25 cellular contexts compared by ENCODE assay signal in the genomic region with DNA sequence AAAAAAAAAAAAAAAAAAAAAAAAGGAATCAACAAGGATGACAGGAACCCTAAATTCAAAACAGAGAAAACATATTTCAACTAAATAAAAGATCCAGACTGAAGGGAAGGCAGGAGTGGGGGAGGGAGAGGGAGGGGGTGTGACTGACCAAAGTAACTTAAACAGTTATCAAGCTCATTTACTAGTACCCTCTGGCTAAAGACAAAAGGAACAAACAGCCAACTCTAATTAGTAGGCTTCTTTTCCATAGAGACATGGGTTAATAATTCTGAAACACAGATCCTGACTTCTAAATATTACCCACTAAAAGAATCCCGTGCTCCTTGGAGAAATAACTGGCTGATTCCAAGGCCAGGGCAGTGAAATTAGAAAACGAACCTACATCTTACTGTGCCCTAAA. TPM values are rescaled to one million over a fixed set of nuclear protein-coding genes. Genes with fewer than 3 reads are reported as not detected.
DNase-seq lines count a peak whose midpoint lies in the region; ATAC-seq, FAIRE-seq and TF ChIP-seq lines count a peak whose summit lies in the region.
"Had no signal": no experiment of that assay in that cellular context is flagged by ENCODE, and none has a peak within 500 bp of the region (broad histone marks: within the 10 kb centered on the region; RNA-seq: fewer than 3 reads in every experiment).

No MANE protein-coding gene starts in this region.

- no peaks in the 10 kb centered on the region for H3K9me3 Mint-ChIP-seq in stimulated activated naive CD8-positive, alpha-beta T cell treated with anti-CD3 and anti-CD28 coated beads, Interleukin-15, Interleukin-2, amounts not matched to agents 100 ng/mL and 50 ng/mL, for 24 hours
- H3K9me3 Mint-ChIP-seq in activated CD8-positive, alpha-beta memory T cell treated with anti-CD3 and anti-CD28 coated beads, Interleukin-2, amount 10 ng/mL, durations not matched to agents 7 days and 5 days (ENCODE audit: low read depth) = no peaks in the 10 kb centered on the region

- no peak overlapping the region for H3K4me3 ChIP-seq in K562
- H3K4me3 ChIP-seq in neutrophil (ENCODE audit: low read depth in 1 of 2, low read length in 1 of 2) = no peak overlapping the region
- no peak overlapping the region for H3K4me3 ChIP-seq in PC-3 (ENCODE audit: low read length)
- H3K4me3 ChIP-seq: A549, BLaER1, GM23248, HAP-1, MG63 had no signal

- TF ChIP-seq POLR2A in K562 (conservative IDR thresholded peaks at IDR 0.05) = no peak

- TF ChIP-seq CTCF in K562 (IDR thresholded peaks at IDR 0.05 in 2 of 3, conservative IDR thresholded peaks at IDR 0.05 in 1 of 3; ENCODE audit: insufficient read depth in 2 of 3, low read depth in 1 of 3, low read length in 3 of 3) (no peak), neutrophil (IDR thresholded peaks at IDR 0.05) (no peak), PC-3 (conservative IDR thresholded peaks at IDR 0.05; ENCODE audit: low read depth, low read length) (no peak)

- in situ Hi-C loops in K562 (cut with MboI) = no loop called here

- H3F3A ChIP-seq in PC-3 (ENCODE audit: low read length, unreplicated experiment) = no peaks in the 10 kb centered on the region

- H2AFZ ChIP-seq in K562 (ENCODE audit: low read depth, low read length) (no peak overlapping the region), PC-3 (ENCODE audit: low read length) (no peak overlapping the region)
- H2AFZ ChIP-seq: GM23248 had no signal

- no peak for TF ChIP-seq EP300 in K562 (IDR thresholded peaks at IDR 0.05; ENCODE audit: low read length)

- CTCF ChIA-PET in K562 (lab: Yijun Ruan, JAX; ENCODE audit: low intra/inter-chr PET ratio) = no interaction called here
- CTCF ChIA-PET in PC-3 (lab: Charles Lee) = no interaction called here
- CTCF ChIA-PET in activated CD8-positive, alpha-beta memory T cell treated with anti-CD3 and anti-CD28 coated beads, Interleukin-2, amount 10 ng/mL, durations not matched to agents 7 days and 5 days (lab: Charles Lee) = no interaction called here

- no peak overlapping the region for H3K4me2 ChIP-seq in K562 (ENCODE audit: insufficient read depth, low read length)
- H3K4me2 ChIP-seq in PC-3 (ENCODE audit: low read length) = no peak overlapping the region
- H3K4me2 ChIP-seq: A549, BLaER1 had no signal

- H3K4me1 ChIP-seq in K562 (replicated peaks in 1 of 2; ENCODE audit: control insufficient read depth in 2 of 2, insufficient read depth in 2 of 2, low read length in 2 of 2) (peaks cover 14 to 28% of the 10 kb centered on the region in 2 experiments; a peak in 4 of 5 replicates), neutrophil (ENCODE audit: control insufficient read depth in 1 of 2, insufficient read depth in 1 of 2, low read depth in 1 of 2, low read length in 1 of 2) (peaks cover 15 to 26% of the 10 kb centered on the region in 2 experiments), PC-3 (ENCODE audit: insufficient read depth, low read length) (peaks cover 13% of the 10 kb centered on the region)

- no peaks in the 10 kb centered on the region for H3K27me3 Mint-ChIP-seq in stimulated activated naive CD8-positive, alpha-beta T cell treated with anti-CD3 and anti-CD28 coated beads, Interleukin-15, Interleukin-2, amounts not matched to agents 100 ng/mL and 50 ng/mL, for 24 hours
- no peaks in the 10 kb centered on the region for H3K27me3 Mint-ChIP-seq in activated CD8-positive, alpha-beta memory T cell treated with anti-CD3 and anti-CD28 coated beads, Interleukin-2, amount 10 ng/mL, durations not matched to agents 7 days and 5 days

- H3K36me3 ChIP-seq in K562 (ENCODE audit: control insufficient read depth, insufficient read depth, low read length) = peaks cover 40% of the 10 kb centered on the region
- H3K36me3 ChIP-seq in neutrophil = peaks cover 18% of the 10 kb centered on the region
- peaks cover 22% of the 10 kb centered on the region for H3K36me3 ChIP-seq in PC-3 (ENCODE audit: low read depth, low read length)

- H4K20me1 ChIP-seq in K562 (replicated peaks; ENCODE audit: control insufficient read depth, insufficient read depth, low read length) (peaks cover 24% of the 10 kb centered on the region; the same call in 1 of the 2 replicates), PC-3 (ENCODE audit: low read length) (0 out of 2 replicates have a peak, but pooled peaks cover 9% of the 10 kb centered on the region)

- no peak for FAIRE-seq in K562 (lab: Jason Lieb, UNC)
- FAIRE-seq: A549, RCC 7860 had no signal

- WGBS in K562 (ENCODE audit: insufficient coverage, low coverage, missing lambda C conversion rate) = 36% methylated on average over 2 of the region's 2 CpGs

- no TSS peak for BruUV-seq in K562 (replicated peaks; lab: Mats Ljungman, UMichigan)
- no TSS peak for BruUV-seq in PC-3 (replicated peaks; lab: Mats Ljungman, UMichigan)

- no peaks in the 10 kb centered on the region for H3K9me1 ChIP-seq in K562 (ENCODE audit: control insufficient read depth, insufficient read depth, low read length)

- intact Hi-C loops in K562 (cut with micrococcal nuclease) = no loop called here
- intact Hi-C loops in PC-3 (cut with micrococcal nuclease) = no loop called here
- intact Hi-C loops in sciatic nerve (cut with DNase I) = no loop called here

- DNase-seq in stimulated activated naive CD8-positive, alpha-beta T cell treated with anti-CD3 and anti-CD28 coated beads, Interleukin-15, Interleukin-2, amounts not matched to agents 100 U/mL and 50 U/mL, for 24 hours = no peak
- DNase-seq in K562 (ENCODE audit: extremely low read depth in 1 of 4, low spot score in 3 of 4) (no peak), PC-3 (no peak), sciatic nerve (ENCODE audit: low spot score) (no peak)
- no peak for DNase-seq in activated CD8-positive, alpha-beta memory T cell treated with anti-CD3 and anti-CD28 coated beads, Interleukin-2, amount 10 ng/mL, durations not matched to agents 7 days and 5 days
- DNase-seq: GDM1; GM23248; Karpas-422; MG63; NCI-H1048; NCI-H1436 treated with DMSO at 0.1 percent for 48 hours; NCI-H2029 treated with DMSO at 0.1 percent for 48 hours; NCI-H510A; NCI-H748 treated with DMSO at 0.1 percent for 48 hours; NK-92 treated with Interleukin-12 subunit alpha and Interleukin-12 subunit beta, amount 100 ng/mL, for 24 hours had no signal

- ATAC-seq in stimulated activated naive CD8-positive, alpha-beta T cell treated with anti-CD3 and anti-CD28 coated beads, Interleukin-15, Interleukin-2, amounts not matched to agents 100 U/mL and 50 U/mL, for 24 hours = no peak
- ATAC-seq in K562 = 0 out of 3 replicates have a peak, but pooled peaks have one; percentile 29
- no peak for ATAC-seq in PC-3
- ATAC-seq in activated CD8-positive, alpha-beta memory T cell treated with anti-CD3 and anti-CD28 coated beads, Interleukin-2, amount 10 ng/mL, durations not matched to agents 7 days and 5 days = no peak
- no peak for ATAC-seq in sciatic nerve
- ATAC-seq: A549, Right ventricle myocardium inferior had no signal

- peaks cover 22% of the 10 kb centered on the region for H3K36me3 Mint-ChIP-seq in stimulated activated naive CD8-positive, alpha-beta T cell treated with anti-CD3 and anti-CD28 coated beads, Interleukin-15, Interleukin-2, amounts not matched to agents 100 ng/mL and 50 ng/mL, for 24 hours (ENCODE audit: low read depth)
- peaks cover 22% of the 10 kb centered on the region for H3K36me3 Mint-ChIP-seq in activated CD8-positive, alpha-beta memory T cell treated with anti-CD3 and anti-CD28 coated beads, Interleukin-2, amount 10 ng/mL, durations not matched to agents 7 days and 5 days

- POLR2A ChIA-PET in K562 (lab: Yijun Ruan, JAX) = interaction anchor here (0.7 to 1.0 kb wide), 2 partner anchors 10 to 13 kb away, joined by 3 read pairs; no protein-coding TSS in a partner anchor
- POLR2A ChIA-PET in PC-3 (lab: Charles Lee; ENCODE audit: unreplicated experiment) = no interaction called here

- peaks cover 89% of the 10 kb centered on the region for H3K79me2 ChIP-seq in K562 (ENCODE audit: control insufficient read depth, insufficient read depth, low read length)
- H3K79me2 ChIP-seq in PC-3 (ENCODE audit: low read length) = peaks cover 72% of the 10 kb centered on the region

- H3K27ac Mint-ChIP-seq in stimulated activated naive CD8-positive, alpha-beta T cell treated with anti-CD3 and anti-CD28 coated beads, Interleukin-15, Interleukin-2, amounts not matched to agents 100 ng/mL and 50 ng/mL, for 24 hours = peak overlapping the region; percentile 38
- no peak overlapping the region for H3K27ac Mint-ChIP-seq in activated CD8-positive, alpha-beta memory T cell treated with anti-CD3 and anti-CD28 coated beads, Interleukin-2, amount 10 ng/mL, durations not matched to agents 7 days and 5 days

- H3K27ac ChIP-seq in K562 (ENCODE audit: extremely low read depth, low read depth, low read length) = no peak overlapping the region
- peak overlapping the region; percentile 78 for H3K27ac ChIP-seq in neutrophil
- no peak overlapping the region for H3K27ac ChIP-seq in PC-3 (ENCODE audit: low read length)
- H3K27ac ChIP-seq: A549, BLaER1, GM23248 had no signal

- H3K9ac ChIP-seq in K562 (ENCODE audit: insufficient read depth in 1 of 2, low read depth in 2 of 2, low read length in 2 of 2) (no peak overlapping the region), PC-3 (ENCODE audit: low read length) (no peak overlapping the region)
- H3K9ac ChIP-seq: BLaER1, GM23248 had no signal

- no peak overlapping the region for H3K4me3 Mint-ChIP-seq in stimulated activated naive CD8-positive, alpha-beta T cell treated with anti-CD3 and anti-CD28 coated beads, Interleukin-15, Interleukin-2, amounts not matched to agents 100 ng/mL and 50 ng/mL, for 24 hours
- no peak overlapping the region for H3K4me3 Mint-ChIP-seq in activated CD8-positive, alpha-beta memory T cell treated with anti-CD3 and anti-CD28 coated beads, Interleukin-2, amount 10 ng/mL, durations not matched to agents 7 days and 5 days

- H3K4me1 Mint-ChIP-seq in stimulated activated naive CD8-positive, alpha-beta T cell treated with anti-CD3 and anti-CD28 coated beads, Interleukin-15, Interleukin-2, amounts not matched to agents 100 ng/mL and 50 ng/mL, for 24 hours (ENCODE audit: low read depth) = peaks cover 54% of the 10 kb centered on the region
- H3K4me1 Mint-ChIP-seq in activated CD8-positive, alpha-beta memory T cell treated with anti-CD3 and anti-CD28 coated beads, Interleukin-2, amount 10 ng/mL, durations not matched to agents 7 days and 5 days = peaks cover 31% of the 10 kb centered on the region

- H3K27me3 ChIP-seq in K562 (ENCODE audit: control insufficient read depth in 2 of 2, insufficient read depth in 2 of 2, low read length in 2 of 2) = no peaks in the 10 kb centered on the region
- no peaks in the 10 kb centered on the region for H3K27me3 ChIP-seq in neutrophil
- no peaks in the 10 kb centered on the region for H3K27me3 ChIP-seq in PC-3 (ENCODE audit: low read length)
- H3K27me3 ChIP-seq: BLaER1, MG63 had no signal

- no peak for TF ChIP-seq RAD21 in K562 (CRISPR knock-in tag; conservative IDR thresholded peaks at IDR 0.05 in 1 of 2, IDR thresholded peaks at IDR 0.05 in 1 of 2)

- no peaks in the 10 kb centered on the region for H3K9me2 ChIP-seq in PC-3 (replicated peaks; ENCODE audit: low read length)

- H3K9me3 ChIP-seq in K562 (replicated peaks; ENCODE audit: control insufficient read depth, insufficient read depth, low read depth, low read length) (no peaks in the 10 kb centered on the region), neutrophil (no peaks in the 10 kb centered on the region), PC-3 (ENCODE audit: low read length) (no peaks in the 10 kb centered on the region)
- H3K9me3 ChIP-seq: A549, BLaER1, HAP-1, MG63 had no signal

RNA-seq across cellular contexts. Expression of a gene that starts 23.8 kb away (rescaled TPM):
- total RNA-seq in K562 (2011; cell fraction: chromatin; rRNA removed; ENCODE audit: low replicate concordance) = 194 and 717 TPM in 2 replicates
- total RNA-seq in K562 (2011; cell fraction: nucleolus; rRNA removed) = 95.7 and 151 TPM in 2 replicates
- total RNA-seq in K562 (2011; cell fraction: nucleoplasm; rRNA removed) = 249 and 315 TPM in 2 replicates
- total RNA-seq in K562 (2014; rRNA removed) (89.9 and 91.0 TPM in 2 replicates), K562 (2014; rRNA removed; fragmentation: Illumina TruSeq; extraction: Trizol) (106 and 120 TPM in 2 replicates), K562 (2015; rRNA removed; fragmentation: Illumina TruSeq; extraction: Trizol) (102 and 109 TPM in 2 replicates), K562 (2021) (123 TPM in 2 replicates), PC-3 (2014; rRNA removed) (33.3 and 34.2 TPM in 2 replicates), sciatic nerve (112 TPM)
- polyA plus RNA-seq in K562 (2011; rRNA removed) (78.6 and 97.2 TPM in 2 replicates), K562 (2014; fragmentation: Illumina TruSeq; extraction: Trizol) (101 and 121 TPM in 2 replicates), K562 (2014; fragmentation: Nextera tagmentation; extraction: Ambion mirVana) (10 to 100 TPM; 23.3 to 30.3 TPM), K562 (2014; rRNA removed) (101 and 106 TPM in 2 replicates)
- 13.8 and 29.6 TPM in 2 replicates for polyA plus RNA-seq in K562 (2011; cell fraction: cytosol; rRNA removed)
- 94.2 and 106 TPM in 2 replicates for polyA plus RNA-seq in K562 (2011; cell fraction: nucleus; rRNA removed)
- 92.9 and 103 TPM in 2 replicates for polyA plus RNA-seq in K562 (2012)
- 149 and 168 TPM in 2 replicates for polyA minus RNA-seq in K562 (2011; rRNA and poly(A)+ RNA removed)
- polyA minus RNA-seq in K562 (2011; cell fraction: cytosol; rRNA and poly(A)+ RNA removed) = 39.7 and 45.1 TPM in 2 replicates
- polyA minus RNA-seq in K562 (2011; cell fraction: nucleus; rRNA and poly(A)+ RNA removed) = 77.0 and 154 TPM in 2 replicates
- total RNA-seq in activated CD8-positive, alpha-beta memory T cell treated with anti-CD3 and anti-CD28 coated beads, Interleukin-2, amount 10 ng/mL, durations not matched to agents 7 days and 5 days = 10 to 100 TPM; 83.9 to 96.8 TPM

RNA-seq across cellular contexts. Expression of a gene that starts 52.9 kb away (rescaled TPM):
- not detected in 2 replicates for total RNA-seq in K562 (2011; cell fraction: chromatin; rRNA removed; ENCODE audit: low replicate concordance)
- total RNA-seq in K562 (2011; cell fraction: nucleolus; rRNA removed) = 0.13 TPM in 1 of 2 replicates, not detected in the other
- not detected in 2 replicates for total RNA-seq in K562 (2011; cell fraction: nucleoplasm; rRNA removed)
- not detected in 2 replicates for total RNA-seq in K562 (2014; rRNA removed)
- not detected in 2 replicates for total RNA-seq in K562 (2014; rRNA removed; fragmentation: Illumina TruSeq; extraction: Trizol)
- not detected in 2 replicates for total RNA-seq in K562 (2015; rRNA removed; fragmentation: Illumina TruSeq; extraction: Trizol)
- not detected in 2 replicates for total RNA-seq in K562 (2021)
- not detected in 2 replicates for polyA plus RNA-seq in K562 (2011; rRNA removed)
- not detected in 2 replicates for polyA plus RNA-seq in K562 (2011; cell fraction: cytosol; rRNA removed)
- polyA plus RNA-seq in K562 (2011; cell fraction: nucleus; rRNA removed) = 0.10 TPM in 1 of 2 replicates, not detected in the other
- 5.8 and 7.0 TPM in 2 replicates for polyA plus RNA-seq in K562 (2012)
- polyA plus RNA-seq in K562 (2014; fragmentation: Illumina TruSeq; extraction: Trizol) = not detected in 2 replicates
- polyA plus RNA-seq in K562 (2014; fragmentation: Nextera tagmentation; extraction: Ambion mirVana) = under 1 TPM; 0.45 to 0.48 TPM
- not detected in 2 replicates for polyA plus RNA-seq in K562 (2014; rRNA removed)
- not detected in 2 replicates for polyA minus RNA-seq in K562 (2011; rRNA and poly(A)+ RNA removed)
- not detected in 2 replicates for polyA minus RNA-seq in K562 (2011; cell fraction: cytosol; rRNA and poly(A)+ RNA removed)
- polyA minus RNA-seq in K562 (2011; cell fraction: nucleus; rRNA and poly(A)+ RNA removed) = not detected in 2 replicates
- not detected in 2 replicates for total RNA-seq in PC-3 (2014; rRNA removed)
- total RNA-seq in activated CD8-positive, alpha-beta memory T cell treated with anti-CD3 and anti-CD28 coated beads, Interleukin-2, amount 10 ng/mL, durations not matched to agents 7 days and 5 days = not detected
- 0.13 TPM for total RNA-seq in sciatic nerve
- total RNA-seq: Daoy, GM23248, HT1080, Right ventricle myocardium inferior, SK-MEL-5 had no signal
